In the genomic region with DNA sequence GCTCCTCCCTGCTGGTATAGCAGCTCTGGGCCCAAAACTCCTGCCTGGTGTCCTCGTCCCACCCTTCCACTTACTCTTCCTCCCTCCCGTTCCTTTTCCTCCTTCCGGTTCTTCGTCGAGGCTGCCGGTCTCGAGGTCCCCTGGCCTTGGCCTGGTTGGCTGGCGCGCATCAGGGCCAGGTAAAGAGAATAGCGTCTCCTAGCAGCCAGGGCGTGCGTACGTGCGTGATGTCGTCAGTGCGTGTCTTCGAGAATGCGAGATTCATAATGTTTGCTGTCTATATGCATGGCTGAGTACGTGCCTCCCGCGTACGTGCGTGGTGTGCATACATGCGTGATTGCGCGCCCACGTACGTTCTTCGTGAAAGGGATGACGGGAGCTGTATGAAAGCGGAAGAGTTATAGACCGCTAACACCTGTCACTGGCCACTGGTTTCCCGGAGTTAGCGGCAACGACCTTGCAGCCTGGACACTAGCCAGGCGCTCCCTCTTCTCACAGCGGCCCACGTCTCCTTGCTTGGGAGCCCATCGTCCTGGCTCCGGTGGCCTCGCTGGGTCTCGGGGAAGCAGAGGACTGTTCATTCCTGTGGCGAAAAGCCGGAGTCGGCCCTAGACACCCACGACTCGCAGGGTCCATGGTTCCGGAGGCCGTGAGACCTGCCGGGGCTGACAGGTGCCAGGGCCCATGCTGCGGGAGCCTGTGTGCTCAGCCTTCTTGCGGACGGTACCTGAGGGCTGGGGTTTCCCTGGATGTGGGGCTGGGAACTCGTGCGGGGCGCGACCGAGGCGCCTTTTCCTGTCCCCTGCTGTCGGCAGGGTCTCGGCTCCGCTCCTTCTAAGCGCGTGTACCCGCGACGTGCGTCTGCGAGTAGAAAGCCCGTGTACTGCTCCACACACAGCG, we compare ENCODE assay signal across 1 cellular context.
A peak's percentile ranks its signal among the peaks of the same experiment; 100 is the strongest.
TF ChIP-seq lines count a peak whose summit lies in the region.

Gene EOLA1 (plus strand): TSS at position 392 of the 900 bp plus-strand sequence. CDS start 4,619 bp downstream, outside the sequence.

TF ChIP-seq in K562, 482 proteins besides CTCF, POLR2A, EP300 and RAD21 (continued from another document and continues in another):
- TF ChIP-seq CSDE1 (IDR thresholded peaks at IDR 0.05): 0 out of 4 replicates have a peak, but pooled peaks of 1 of the 2 experiments have one; percentile 52
- TF ChIP-seq ZNF143 (CRISPR knock-in tag; IDR thresholded peaks at IDR 0.05): peak; percentile 68
- TF ChIP-seq, protein P1, sequence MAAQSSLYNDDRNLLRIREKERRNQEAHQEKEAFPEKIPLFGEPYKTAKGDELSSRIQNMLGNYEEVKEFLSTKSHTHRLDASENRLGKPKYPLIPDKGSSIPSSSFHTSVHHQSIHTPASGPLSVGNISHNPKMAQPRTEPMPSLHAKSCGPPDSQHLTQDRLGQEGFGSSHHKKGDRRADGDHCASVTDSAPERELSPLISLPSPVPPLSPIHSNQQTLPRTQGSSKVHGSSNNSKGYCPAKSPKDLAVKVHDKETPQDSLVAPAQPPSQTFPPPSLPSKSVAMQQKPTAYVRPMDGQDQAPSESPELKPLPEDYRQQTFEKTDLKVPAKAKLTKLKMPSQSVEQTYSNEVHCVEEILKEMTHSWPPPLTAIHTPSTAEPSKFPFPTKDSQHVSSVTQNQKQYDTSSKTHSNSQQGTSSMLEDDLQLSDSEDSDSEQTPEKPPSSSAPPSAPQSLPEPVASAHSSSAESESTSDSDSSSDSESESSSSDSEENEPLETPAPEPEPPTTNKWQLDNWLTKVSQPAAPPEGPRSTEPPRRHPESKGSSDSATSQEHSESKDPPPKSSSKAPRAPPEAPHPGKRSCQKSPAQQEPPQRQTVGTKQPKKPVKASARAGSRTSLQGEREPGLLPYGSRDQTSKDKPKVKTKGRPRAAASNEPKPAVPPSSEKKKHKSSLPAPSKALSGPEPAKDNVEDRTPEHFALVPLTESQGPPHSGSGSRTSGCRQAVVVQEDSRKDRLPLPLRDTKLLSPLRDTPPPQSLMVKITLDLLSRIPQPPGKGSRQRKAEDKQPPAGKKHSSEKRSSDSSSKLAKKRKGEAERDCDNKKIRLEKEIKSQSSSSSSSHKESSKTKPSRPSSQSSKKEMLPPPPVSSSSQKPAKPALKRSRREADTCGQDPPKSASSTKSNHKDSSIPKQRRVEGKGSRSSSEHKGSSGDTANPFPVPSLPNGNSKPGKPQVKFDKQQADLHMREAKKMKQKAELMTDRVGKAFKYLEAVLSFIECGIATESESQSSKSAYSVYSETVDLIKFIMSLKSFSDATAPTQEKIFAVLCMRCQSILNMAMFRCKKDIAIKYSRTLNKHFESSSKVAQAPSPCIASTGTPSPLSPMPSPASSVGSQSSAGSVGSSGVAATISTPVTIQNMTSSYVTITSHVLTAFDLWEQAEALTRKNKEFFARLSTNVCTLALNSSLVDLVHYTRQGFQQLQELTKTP (IDR thresholded peaks at IDR 0.05; ENCODE audit: low read depth in 1 of 2, partially characterized antibody in 2 of 2): peak in 1 of 2 experiments; percentile 28
- no peak for TF ChIP-seq IFI16 (CRISPR knock-in tag; IDR thresholded peaks at IDR 0.05)
- TF ChIP-seq CREM (IDR thresholded peaks at IDR 0.05; ENCODE audit: low read depth): peak; percentile 93
- no peak for TF ChIP-seq GATAD2B (IDR thresholded peaks at IDR 0.05; ENCODE audit: borderline replicate concordance)
- TF ChIP-seq SPI1 (IDR thresholded peaks at IDR 0.05; ENCODE audit: borderline replicate concordance, low read depth, low read length): peak; percentile 50; the same call in 1 of the 2 replicates
- TF ChIP-seq, protein P2, sequence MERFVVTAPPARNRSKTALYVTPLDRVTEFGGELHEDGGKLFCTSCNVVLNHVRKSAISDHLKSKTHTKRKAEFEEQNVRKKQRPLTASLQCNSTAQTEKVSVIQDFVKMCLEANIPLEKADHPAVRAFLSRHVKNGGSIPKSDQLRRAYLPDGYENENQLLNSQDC (CRISPR knock-in tag; IDR thresholded peaks at IDR 0.05): no peak
- peak; percentile 75 for TF ChIP-seq ETV1 (tag; conservative IDR thresholded peaks at IDR 0.05; ENCODE audit: low read depth)
- TF ChIP-seq, protein P3, sequence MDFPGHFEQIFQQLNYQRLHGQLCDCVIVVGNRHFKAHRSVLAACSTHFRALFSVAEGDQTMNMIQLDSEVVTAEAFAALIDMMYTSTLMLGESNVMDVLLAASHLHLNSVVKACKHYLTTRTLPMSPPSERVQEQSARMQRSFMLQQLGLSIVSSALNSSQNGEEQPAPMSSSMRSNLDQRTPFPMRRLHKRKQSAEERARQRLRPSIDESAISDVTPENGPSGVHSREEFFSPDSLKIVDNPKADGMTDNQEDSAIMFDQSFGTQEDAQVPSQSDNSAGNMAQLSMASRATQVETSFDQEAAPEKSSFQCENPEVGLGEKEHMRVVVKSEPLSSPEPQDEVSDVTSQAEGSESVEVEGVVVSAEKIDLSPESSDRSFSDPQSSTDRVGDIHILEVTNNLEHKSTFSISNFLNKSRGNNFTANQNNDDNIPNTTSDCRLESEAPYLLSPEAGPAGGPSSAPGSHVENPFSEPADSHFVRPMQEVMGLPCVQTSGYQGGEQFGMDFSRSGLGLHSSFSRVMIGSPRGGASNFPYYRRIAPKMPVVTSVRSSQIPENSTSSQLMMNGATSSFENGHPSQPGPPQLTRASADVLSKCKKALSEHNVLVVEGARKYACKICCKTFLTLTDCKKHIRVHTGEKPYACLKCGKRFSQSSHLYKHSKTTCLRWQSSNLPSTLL (IDR thresholded peaks at IDR 0.05): no peak
- peak; percentile 77 for TF ChIP-seq NFIC (IDR thresholded peaks at IDR 0.05)
- TF ChIP-seq, protein P4, sequence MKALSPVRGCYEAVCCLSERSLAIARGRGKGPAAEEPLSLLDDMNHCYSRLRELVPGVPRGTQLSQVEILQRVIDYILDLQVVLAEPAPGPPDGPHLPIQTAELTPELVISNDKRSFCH (CRISPR knock-in tag; IDR thresholded peaks at IDR 0.05): no peak
- TF ChIP-seq, protein P4 (tag; IDR thresholded peaks at IDR 0.05): peak; percentile 46; the same call in 1 of the 2 replicates
- peak; percentile 100 for TF ChIP-seq ZBTB2 (IDR thresholded peaks at IDR 0.05)
- TF ChIP-seq NEUROD1 (IDR thresholded peaks at IDR 0.05; ENCODE audit: borderline replicate concordance, low read depth, low read length, partially characterized antibody): peak; percentile 15
- no peak for TF ChIP-seq RBM25 (IDR thresholded peaks at IDR 0.05; ENCODE audit: low read depth, low read length, severe bottlenecking)
- TF ChIP-seq ARID4B (CRISPR knock-in tag; IDR thresholded peaks at IDR 0.05): peak; percentile 48; the same call in 1 of the 2 replicates
- peak; percentile 50 for TF ChIP-seq MYC (IDR thresholded peaks at IDR 0.05; ENCODE audit: low read depth, low read length)
- TF ChIP-seq MYC (CRISPR knock-in tag; IDR thresholded peaks at IDR 0.05; ENCODE audit: borderline replicate concordance, low read depth): no peak
- no peak for TF ChIP-seq ZNF507 (tag; conservative IDR thresholded peaks at IDR 0.05)
- peak; percentile 26 for TF ChIP-seq C11orf30 (IDR thresholded peaks at IDR 0.05; ENCODE audit: low read depth)
- no peak for TF ChIP-seq SMAD4 (CRISPR knock-in tag; conservative IDR thresholded peaks at IDR 0.05)
- TF ChIP-seq ZNF316 (IDR thresholded peaks at IDR 0.05): no peak
- TF ChIP-seq KDM5B (IDR thresholded peaks at IDR 0.05; ENCODE audit: insufficient replicate concordance, low read depth, low read length): peak; percentile 51
- TF ChIP-seq, protein P5, sequence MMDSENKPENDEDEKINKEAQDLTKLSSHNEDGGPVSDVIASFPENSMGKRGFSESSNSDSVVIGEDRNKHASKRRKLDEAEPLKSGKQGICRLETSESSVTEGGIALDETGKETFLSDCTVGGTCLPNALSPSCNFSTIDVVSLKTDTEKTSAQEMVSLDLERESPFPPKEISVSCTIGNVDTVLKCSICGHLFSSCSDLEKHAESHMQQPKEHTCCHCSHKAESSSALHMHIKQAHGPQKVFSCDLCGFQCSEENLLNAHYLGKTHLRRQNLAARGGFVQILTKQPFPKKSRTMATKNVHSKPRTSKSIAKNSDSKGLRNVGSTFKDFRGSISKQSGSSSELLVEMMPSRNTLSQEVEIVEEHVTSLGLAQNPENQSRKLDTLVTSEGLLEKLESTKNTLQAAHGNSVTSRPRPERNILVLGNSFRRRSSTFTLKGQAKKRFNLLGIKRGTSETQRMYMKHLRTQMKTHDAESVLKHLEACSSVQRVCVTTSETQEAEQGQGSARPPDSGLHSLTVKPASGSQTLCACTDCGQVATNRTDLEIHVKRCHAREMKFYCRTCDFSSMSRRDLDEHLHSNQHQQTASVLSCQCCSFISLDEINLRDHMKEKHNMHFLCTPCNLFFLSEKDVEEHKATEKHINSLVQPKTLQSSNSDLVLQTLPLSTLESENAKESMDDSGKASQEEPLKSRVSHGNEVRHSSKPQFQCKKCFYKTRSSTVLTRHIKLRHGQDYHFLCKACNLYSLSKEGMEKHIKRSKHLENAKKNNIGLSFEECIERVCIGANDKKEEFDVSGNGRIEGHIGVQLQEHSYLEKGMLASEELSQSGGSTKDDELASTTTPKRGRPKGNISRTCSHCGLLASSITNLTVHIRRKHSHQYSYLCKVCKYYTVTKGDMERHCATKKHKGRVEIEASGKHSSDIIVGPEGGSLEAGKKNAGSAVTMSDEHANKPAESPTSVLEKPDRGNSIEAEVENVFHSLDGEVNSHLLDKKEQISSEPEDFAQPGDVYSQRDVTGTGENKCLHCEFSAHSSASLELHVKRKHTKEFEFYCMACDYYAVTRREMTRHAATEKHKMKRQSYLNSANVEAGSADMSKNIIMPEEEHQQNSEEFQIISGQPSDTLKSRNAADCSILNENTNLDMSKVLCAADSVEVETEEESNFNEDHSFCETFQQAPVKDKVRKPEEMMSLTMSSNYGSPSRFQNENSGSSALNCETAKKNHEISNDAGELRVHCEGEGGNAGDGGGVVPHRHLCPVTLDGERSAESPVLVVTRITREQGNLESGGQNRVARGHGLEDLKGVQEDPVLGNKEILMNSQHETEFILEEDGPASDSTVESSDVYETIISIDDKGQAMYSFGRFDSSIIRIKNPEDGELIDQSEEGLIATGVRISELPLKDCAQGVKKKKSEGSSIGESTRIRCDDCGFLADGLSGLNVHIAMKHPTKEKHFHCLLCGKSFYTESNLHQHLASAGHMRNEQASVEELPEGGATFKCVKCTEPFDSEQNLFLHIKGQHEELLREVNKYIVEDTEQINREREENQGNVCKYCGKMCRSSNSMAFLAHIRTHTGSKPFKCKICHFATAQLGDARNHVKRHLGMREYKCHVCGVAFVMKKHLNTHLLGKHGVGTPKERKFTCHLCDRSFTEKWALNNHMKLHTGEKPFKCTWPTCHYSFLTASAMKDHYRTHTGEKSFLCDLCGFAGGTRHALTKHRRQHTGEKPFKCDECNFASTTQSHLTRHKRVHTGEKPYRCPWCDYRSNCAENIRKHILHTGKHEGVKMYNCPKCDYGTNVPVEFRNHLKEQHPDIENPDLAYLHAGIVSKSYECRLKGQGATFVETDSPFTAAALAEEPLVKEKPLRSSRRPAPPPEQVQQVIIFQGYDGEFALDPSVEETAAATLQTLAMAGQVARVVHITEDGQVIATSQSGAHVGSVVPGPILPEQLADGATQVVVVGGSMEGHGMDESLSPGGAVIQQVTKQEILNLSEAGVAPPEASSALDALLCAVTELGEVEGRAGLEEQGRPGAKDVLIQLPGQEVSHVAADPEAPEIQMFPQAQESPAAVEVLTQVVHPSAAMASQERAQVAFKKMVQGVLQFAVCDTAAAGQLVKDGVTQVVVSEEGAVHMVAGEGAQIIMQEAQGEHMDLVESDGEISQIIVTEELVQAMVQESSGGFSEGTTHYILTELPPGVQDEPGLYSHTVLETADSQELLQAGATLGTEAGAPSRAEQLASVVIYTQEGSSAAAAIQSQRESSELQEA (IDR thresholded peaks at IDR 0.05; ENCODE audit: low read depth): no peak
- TF ChIP-seq, protein P6, sequence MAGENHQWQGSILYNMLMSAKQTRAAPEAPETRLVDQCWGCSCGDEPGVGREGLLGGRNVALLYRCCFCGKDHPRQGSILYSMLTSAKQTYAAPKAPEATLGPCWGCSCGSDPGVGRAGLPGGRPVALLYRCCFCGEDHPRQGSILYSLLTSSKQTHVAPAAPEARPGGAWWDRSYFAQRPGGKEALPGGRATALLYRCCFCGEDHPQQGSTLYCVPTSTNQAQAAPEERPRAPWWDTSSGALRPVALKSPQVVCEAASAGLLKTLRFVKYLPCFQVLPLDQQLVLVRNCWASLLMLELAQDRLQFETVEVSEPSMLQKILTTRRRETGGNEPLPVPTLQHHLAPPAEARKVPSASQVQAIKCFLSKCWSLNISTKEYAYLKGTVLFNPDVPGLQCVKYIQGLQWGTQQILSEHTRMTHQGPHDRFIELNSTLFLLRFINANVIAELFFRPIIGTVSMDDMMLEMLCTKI (IDR thresholded peaks at IDR 0.05; ENCODE audit: partially characterized antibody): no peak
